ENCODE assay signal across 9 cellular contexts in genomic region chr7:43658718-43659548, GRCh38.
DNase-seq lines count a peak whose midpoint lies in the region; ATAC-seq and TF ChIP-seq lines count a peak whose summit lies in the region.
"Had no signal": no experiment of that assay in that cellular context is flagged by ENCODE, and none has a peak within 500 bp of the region (broad histone marks: within the 10 kb centered on the region; RNA-seq: fewer than 3 reads in every experiment).

No MANE protein-coding gene starts in this region.

- H3K4me3 Mint-ChIP-seq in osteocyte (ENCODE audit: unreplicated experiment), result no peak overlapping the region

- TF ChIP-seq CTCF in osteocyte (IDR thresholded peaks at IDR 0.05), result no peak
- TF ChIP-seq CTCF in testis (IDR thresholded peaks at IDR 0.05), result no peak

- peaks cover 13% of the 10 kb centered on the region for H3K36me3 Mint-ChIP-seq in osteocyte (ENCODE audit: unreplicated experiment)

- no peaks in the 10 kb centered on the region for H3K27me3 ChIP-seq in testis

- H3K4me1 Mint-ChIP-seq in osteocyte (ENCODE audit: unreplicated experiment), result peaks cover 39% of the 10 kb centered on the region

- no peaks in the 10 kb centered on the region for H3K27me3 Mint-ChIP-seq in osteocyte (ENCODE audit: unreplicated experiment)

- H3K36me3 ChIP-seq in testis (ENCODE audit: low read depth, missing control alignments), result no peaks in the 10 kb centered on the region

- ATAC-seq in HG03558 (IDR thresholded peaks at IDR 0.05; ENCODE audit: extremely low read depth, unreplicated experiment) (peak; percentile 65), HG02571 (IDR thresholded peaks at IDR 0.05; ENCODE audit: unreplicated experiment) (no peak)

- H3K27ac ChIP-seq in testis, result no peak overlapping the region
- H3K27ac ChIP-seq: 22Rv1 had no signal

- H3K9me3 Mint-ChIP-seq in osteocyte (ENCODE audit: unreplicated experiment), result no peaks in the 10 kb centered on the region

- peak overlapping the region; percentile 73 for H3K27ac Mint-ChIP-seq in osteocyte (ENCODE audit: unreplicated experiment)

- no peak for TF ChIP-seq POLR2A in testis (IDR thresholded peaks at IDR 0.05)

- H3K4me3 ChIP-seq in testis, result no peak overlapping the region

- intact Hi-C loops in testis (cut with DNase I; ENCODE audit: low total_unique reads), result no loop called here

- WGBS in testis, 2 donors, result 75 to 79% methylated on average over 7 of the region's 7 CpGs

- peak; percentile 9 for DNase-seq in DMS53 (lab: John Stamatoyannopoulos, UW)
- no peak for DNase-seq in DMS53 treated with DMSO at 0.1 percent for 48 hours (lab: John Stamatoyannopoulos, UW; ENCODE audit: unreplicated experiment)
- DNase-seq in astrocyte of the hippocampus (ENCODE audit: low read depth, low spot score), result peak; percentile 74
- DNase-seq in osteocyte (ENCODE audit: extremely low spot score, unreplicated experiment), result no peak
- DNase-seq in medulla oblongata (ENCODE audit: extremely low spot score), result no peak
- no peak for DNase-seq in testis

- peaks cover 13% of the 10 kb centered on the region for H3K4me1 ChIP-seq in testis

- no peaks in the 10 kb centered on the region for H3K9me3 ChIP-seq in testis

Comparison
In these comparisons a context has a peak if more than half of its experiments do, and no peak if none do; other contexts are left out.
1. DNase-seq: peak in DMS53 (single experiment) and astrocyte of the hippocampus (single experiment); none in DMS53 treated with DMSO at 0.1 percent for 48 hours (single experiment), osteocyte (single experiment), medulla oblongata (single experiment) and testis (single experiment).